ENCODE assay signal across 8 cellular contexts in the genomic region with DNA sequence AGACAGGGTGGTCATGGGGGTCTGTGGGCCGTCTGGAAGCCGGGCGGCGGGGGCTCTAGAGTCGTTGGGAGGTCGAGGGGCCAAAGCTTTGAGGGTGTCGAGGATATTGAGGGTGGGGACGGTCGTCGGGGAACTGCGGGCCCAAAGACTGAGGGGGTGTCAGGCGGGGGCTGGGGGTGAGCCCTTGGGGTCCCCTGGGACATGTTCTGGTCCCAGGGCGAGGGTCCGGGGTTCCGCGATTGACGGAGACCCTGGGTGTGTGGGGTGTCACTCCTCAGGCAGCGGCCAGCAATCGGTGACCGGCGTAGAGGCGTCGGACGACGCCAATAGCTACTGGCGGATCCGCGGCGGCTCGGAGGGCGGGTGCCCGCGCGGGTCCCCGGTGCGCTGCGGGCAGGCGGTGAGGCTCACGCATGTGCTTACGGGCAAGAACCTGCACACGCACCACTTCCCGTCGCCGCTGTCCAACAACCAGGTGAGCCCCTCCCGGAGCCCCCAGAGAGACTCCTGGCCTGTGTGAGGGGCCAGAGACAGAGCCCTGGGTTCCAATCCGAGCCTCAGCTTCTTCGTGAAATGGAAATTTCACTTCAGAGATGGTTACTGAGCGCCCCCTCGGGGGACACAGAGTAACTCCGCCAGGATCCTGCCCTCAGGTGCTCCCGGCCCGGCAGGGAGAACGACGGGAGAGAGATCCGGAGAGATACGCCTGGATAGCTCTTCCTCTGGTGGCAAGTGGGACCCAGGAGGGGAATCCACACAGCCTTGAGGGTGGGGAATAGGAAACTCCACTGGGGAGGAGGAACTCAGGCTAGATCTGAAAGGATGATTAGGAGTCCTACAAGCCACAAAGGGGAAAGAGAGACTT. TPM values are rescaled to one million over a fixed set of nuclear protein-coding genes. Genes with fewer than 3 reads are reported as not detected.
DNase-seq lines count a peak whose midpoint lies in the region; ATAC-seq and TF ChIP-seq lines count a peak whose summit lies in the region.

No MANE protein-coding gene starts in this region.

- TF ChIP-seq CTCF in right atrium auricular region (IDR thresholded peaks at IDR 0.05), result peak in 1 of 2 donors; percentile 55

- no peaks in the 10 kb centered on the region for H3K27me3 ChIP-seq in right atrium auricular region

- H3K9me3 ChIP-seq in right atrium auricular region, result no peaks in the 10 kb centered on the region

- H3K27ac ChIP-seq in right atrium auricular region, result peak overlapping the region; percentile 60 to 63

- H3K36me3 Mint-ChIP-seq in IgD-negative memory B cell, result peaks cover 3% of the 10 kb centered on the region
- H3K36me3 Mint-ChIP-seq in activated naive CD8-positive, alpha-beta T cell treated with anti-CD3 and anti-CD28 coated beads for 36 hours, result peaks cover 22% of the 10 kb centered on the region

- H3K9me3 Mint-ChIP-seq in IgD-negative memory B cell, result no peaks in the 10 kb centered on the region
- H3K9me3 Mint-ChIP-seq in activated naive CD8-positive, alpha-beta T cell treated with anti-CD3 and anti-CD28 coated beads for 36 hours, result no peaks in the 10 kb centered on the region

- peaks cover 18 to 25% (median 24%) of the 10 kb centered on the region in 3 donors for H3K4me1 Mint-ChIP-seq in IgD-negative memory B cell
- peaks cover 26% of the 10 kb centered on the region for H3K4me1 Mint-ChIP-seq in activated naive CD8-positive, alpha-beta T cell treated with anti-CD3 and anti-CD28 coated beads for 36 hours

- no peaks in the 10 kb centered on the region for H3K36me3 ChIP-seq in right atrium auricular region

- peaks cover 4% of the 10 kb centered on the region for H3K27me3 Mint-ChIP-seq in IgD-negative memory B cell
- no peaks in the 10 kb centered on the region for H3K27me3 Mint-ChIP-seq in activated naive CD8-positive, alpha-beta T cell treated with anti-CD3 and anti-CD28 coated beads for 36 hours

- H3K4me3 ChIP-seq in right atrium auricular region, result peak overlapping the region; percentile 61 to 74

- peak overlapping the region; percentile 84 to 96 (median 90) for H3K4me3 Mint-ChIP-seq in IgD-negative memory B cell
- peak overlapping the region; percentile 77 for H3K4me3 Mint-ChIP-seq in activated naive CD8-positive, alpha-beta T cell treated with anti-CD3 and anti-CD28 coated beads for 36 hours

- H3K27ac Mint-ChIP-seq in IgD-negative memory B cell, result peak overlapping the region; percentile 82 to 94 (median 84)
- H3K27ac Mint-ChIP-seq in activated naive CD8-positive, alpha-beta T cell treated with anti-CD3 and anti-CD28 coated beads for 36 hours, result peak overlapping the region; percentile 70

- no peak for ATAC-seq in GM21619 (IDR thresholded peaks at IDR 0.05; ENCODE audit: unreplicated experiment)
- ATAC-seq in GM18502 (IDR thresholded peaks at IDR 0.05; ENCODE audit: poor library complexity, unreplicated experiment), result no peak

- DNase-seq in ELR (ENCODE audit: low read depth) (peak; percentile 80), SHP77 treated with DMSO at 0.1 percent for 48 hours (lab: John Stamatoyannopoulos, UW) (peak; percentile 14), right atrium auricular region (ENCODE audit: low spot score) (no peak), renal cortical epithelial cell (ENCODE audit: low read depth) (peak; percentile 47)
- peak; percentile 66 for DNase-seq in activated naive CD8-positive, alpha-beta T cell treated with anti-CD3 and anti-CD28 coated beads for 36 hours

- peaks cover 0 to 30% of the 10 kb centered on the region in 2 donors for H3K4me1 ChIP-seq in right atrium auricular region

RNA-seq across cellular contexts. Expression of a gene that starts 0.7 kb away (rescaled TPM):
- 61.5 TPM for polyA plus RNA-seq in IgD-negative memory B cell
- total RNA-seq in activated naive CD8-positive, alpha-beta T cell treated with anti-CD3 and anti-CD28 coated beads for 36 hours, result 10 to 100 TPM; 52.6 to 53.8 TPM
- total RNA-seq in right atrium auricular region (10 to 100 TPM; 25.9 to 40.5 TPM), renal cortical epithelial cell (17.0 and 43.9 TPM in 2 replicates)

RNA-seq across cellular contexts. Expression of a gene that starts 10.3 kb away (rescaled TPM):
- polyA plus RNA-seq in IgD-negative memory B cell, result 0.11 TPM
- under 1 TPM; 0.29 to 0.34 TPM for total RNA-seq in activated naive CD8-positive, alpha-beta T cell treated with anti-CD3 and anti-CD28 coated beads for 36 hours
- not detected for total RNA-seq in right atrium auricular region
- total RNA-seq in renal cortical epithelial cell, result not detected in 2 replicates

RNA-seq across cellular contexts. Expression of a gene that starts 13.0 kb away (rescaled TPM):
- 94.2 TPM for polyA plus RNA-seq in IgD-negative memory B cell
- total RNA-seq in activated naive CD8-positive, alpha-beta T cell treated with anti-CD3 and anti-CD28 coated beads for 36 hours, result 10 to 100 TPM; 83.0 to 86.4 TPM
- total RNA-seq in right atrium auricular region, result 10 to 100 TPM; 15.2 to 20.5 TPM
- 27.4 and 51.6 TPM in 2 replicates for total RNA-seq in renal cortical epithelial cell

RNA-seq across cellular contexts. Expression of a gene that starts 23.0 kb away (rescaled TPM):
- polyA plus RNA-seq in IgD-negative memory B cell, result 30.4 TPM
- total RNA-seq in activated naive CD8-positive, alpha-beta T cell treated with anti-CD3 and anti-CD28 coated beads for 36 hours, result 10 to 100 TPM; 41.6 to 43.8 TPM
- total RNA-seq in right atrium auricular region, result 10 to 100 TPM; 20.2 to 25.4 TPM
- total RNA-seq in renal cortical epithelial cell, result 10.6 and 24.8 TPM in 2 replicates
